8 cellular contexts compared by ENCODE assay signal in the genomic region with DNA sequence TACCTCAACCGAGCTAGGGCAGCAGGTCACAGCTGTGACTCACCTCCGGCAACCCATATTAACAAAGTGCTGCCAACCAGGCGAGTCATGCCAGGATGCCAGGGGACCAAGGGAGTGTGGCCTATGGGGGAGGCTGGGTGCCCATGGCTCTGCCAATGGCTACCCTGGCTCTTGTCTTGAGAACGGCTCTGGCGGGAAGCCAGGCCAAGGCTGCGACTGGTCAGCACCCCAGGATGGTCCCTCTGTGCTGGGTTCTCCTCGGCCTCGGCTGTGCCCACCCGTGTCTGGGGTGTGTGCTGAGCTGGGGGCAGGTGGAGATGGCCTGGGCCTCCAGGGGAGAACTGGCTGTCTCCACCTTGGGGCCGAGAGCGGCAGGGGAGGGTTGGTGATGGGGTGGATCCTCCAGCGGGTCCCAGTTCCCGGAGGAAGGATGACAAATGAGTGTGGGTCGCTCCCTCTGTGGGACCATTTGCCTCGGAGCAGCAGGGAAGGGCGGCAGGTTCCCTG.
DNase-seq lines count a peak whose midpoint lies in the region; ATAC-seq and FAIRE-seq lines count a peak whose summit lies in the region.

No MANE protein-coding gene starts in this region.

- POLR2A ChIA-PET in naive thymus-derived CD8-positive, alpha-beta T cell (lab: Charles Lee) = interaction anchor here (0.9 kb wide), 1 partner anchor 21 kb away, joined by 4 read pairs; no protein-coding TSS in a partner anchor

- no peak for FAIRE-seq in small intestine (lab: Jason Lieb, UNC)

- H3K36me3 ChIP-seq in MG63 (no peaks in the 10 kb centered on the region), small intestine (ENCODE audit: control insufficient read depth in 2 of 2, insufficient read depth in 2 of 2, low read length in 2 of 2) (no peaks in the 10 kb centered on the region)

- H3K9me3 ChIP-seq in MG63 (peaks cover under 1% of the 10 kb centered on the region; the same call in 1 of the 2 replicates), small intestine (ENCODE audit: control insufficient read depth, low read depth) (no peaks in the 10 kb centered on the region)

- H3K36me3 Mint-ChIP-seq in T-helper 1 cell treated with Interleukin-12 subunit alpha and Interleukin-12 subunit beta and Interleukin-4 antibody, amounts not matched to agents 30 μg/mL and 1 μg/mL, for 36 hours (ENCODE audit: low read depth) = no peaks in the 10 kb centered on the region
- peaks cover 2% of the 10 kb centered on the region for H3K36me3 Mint-ChIP-seq in central memory CD8-positive, alpha-beta T cell (ENCODE audit: insufficient read depth)
- H3K36me3 Mint-ChIP-seq in naive thymus-derived CD8-positive, alpha-beta T cell = no peaks in the 10 kb centered on the region

- DNase-seq in T-helper 1 cell (no peak), MG63 (peak; percentile 91), small intestine (no peak), NCI-H82 (lab: John Stamatoyannopoulos, UW) (no peak)
- no peak for DNase-seq in central memory CD8-positive, alpha-beta T cell (ENCODE audit: low spot score in 2 of 2)
- peak in 1 of 10 donors; percentile 57 for DNase-seq in naive thymus-derived CD8-positive, alpha-beta T cell
- DNase-seq in effector CD8-positive, alpha-beta T cell (lab: John Stamatoyannopoulos, UW) = no peak

- H3K27me3 Mint-ChIP-seq in T-helper 1 cell treated with Interleukin-12 subunit alpha and Interleukin-12 subunit beta and Interleukin-4 antibody, amounts not matched to agents 30 μg/mL and 1 μg/mL, for 36 hours (ENCODE audit: low read depth) = peaks cover 38% of the 10 kb centered on the region
- H3K27me3 Mint-ChIP-seq in central memory CD8-positive, alpha-beta T cell = peaks cover 10% of the 10 kb centered on the region
- peaks cover 0 to 7% (median 1%) of the 10 kb centered on the region in 5 donors for H3K27me3 Mint-ChIP-seq in naive thymus-derived CD8-positive, alpha-beta T cell

- WGBS in small intestine, 3 donors = 27 to 34% (median 31%) methylated on average over 15 to 16 of the region's 16 CpGs

- H3K4me3 ChIP-seq in MG63 = peak overlapping the region; percentile 49
- H3K4me3 ChIP-seq in small intestine (ENCODE audit: low read depth in 1 of 2, low read length in 2 of 2) = no peak overlapping the region

- H3K27ac Mint-ChIP-seq in T-helper 1 cell treated with Interleukin-12 subunit alpha and Interleukin-12 subunit beta and Interleukin-4 antibody, amounts not matched to agents 30 μg/mL and 1 μg/mL, for 36 hours = no peak overlapping the region
- H3K27ac Mint-ChIP-seq in central memory CD8-positive, alpha-beta T cell (ENCODE audit: low read depth) = no peak overlapping the region
- peak overlapping the region in 1 of 10 donors; percentile 11 for H3K27ac Mint-ChIP-seq in naive thymus-derived CD8-positive, alpha-beta T cell

- H3K9me3 Mint-ChIP-seq in T-helper 1 cell treated with Interleukin-12 subunit alpha and Interleukin-12 subunit beta and Interleukin-4 antibody, amounts not matched to agents 30 μg/mL and 1 μg/mL, for 36 hours = no peaks in the 10 kb centered on the region
- no peaks in the 10 kb centered on the region for H3K9me3 Mint-ChIP-seq in central memory CD8-positive, alpha-beta T cell
- H3K9me3 Mint-ChIP-seq in naive thymus-derived CD8-positive, alpha-beta T cell = no peaks in the 10 kb centered on the region

- H3K27me3 ChIP-seq in MG63 (no peaks in the 10 kb centered on the region), small intestine (ENCODE audit: control insufficient read depth in 2 of 2, insufficient read depth in 2 of 2, low read length in 2 of 2) (peaks cover 5 to 6% of the 10 kb centered on the region in 2 donors)

- no peaks in the 10 kb centered on the region for H3K4me1 Mint-ChIP-seq in T-helper 1 cell treated with Interleukin-12 subunit alpha and Interleukin-12 subunit beta and Interleukin-4 antibody, amounts not matched to agents 30 μg/mL and 1 μg/mL, for 36 hours (ENCODE audit: low read depth)
- H3K4me1 Mint-ChIP-seq in central memory CD8-positive, alpha-beta T cell = no peaks in the 10 kb centered on the region
- H3K4me1 Mint-ChIP-seq in naive thymus-derived CD8-positive, alpha-beta T cell = peaks cover 0 to 8% (median 4%) of the 10 kb centered on the region in 4 donors

- H3K27ac ChIP-seq in small intestine (ENCODE audit: low read depth in 1 of 2, low read length in 1 of 2) = no peak overlapping the region

- H3K4me3 Mint-ChIP-seq in T-helper 1 cell treated with Interleukin-12 subunit alpha and Interleukin-12 subunit beta and Interleukin-4 antibody, amounts not matched to agents 30 μg/mL and 1 μg/mL, for 36 hours = peak overlapping the region; percentile 21
- H3K4me3 Mint-ChIP-seq in central memory CD8-positive, alpha-beta T cell = peak overlapping the region; percentile 69
- H3K4me3 Mint-ChIP-seq in naive thymus-derived CD8-positive, alpha-beta T cell = peak overlapping the region in 9 of 10 donors; percentile 36 to 77 (median 59)

- H3K4me1 ChIP-seq in small intestine (ENCODE audit: control insufficient read depth in 2 of 2, insufficient read depth in 1 of 2, low read depth in 1 of 2, low read length in 1 of 2) = no peaks in the 10 kb centered on the region

- no peak for ATAC-seq in central memory CD8-positive, alpha-beta T cell (replicated peaks; ENCODE audit: extremely low read depth, poor library complexity, severe bottlenecking)
- ATAC-seq in naive thymus-derived CD8-positive, alpha-beta T cell = no peak
